In genomic region chr2:230793573-230794359, GRCh38 we compare ENCODE assay signal across 8 cellular contexts.
DNase-seq lines count a peak whose midpoint lies in the region; ATAC-seq, FAIRE-seq and TF ChIP-seq lines count a peak whose summit lies in the region.

No MANE protein-coding gene starts in this region.

- H3K27me3 Mint-ChIP-seq in CD14-positive monocyte (ENCODE audit: low read depth in 3 of 3), result peaks cover 0 to 3% (median 0%) of the 10 kb centered on the region in 3 donors

- H3K27me3 ChIP-seq in ascending aorta (no peaks in the 10 kb centered on the region), keratinocyte (ENCODE audit: control insufficient read depth, extremely low read depth, insufficient read depth, low read length) (no peaks in the 10 kb centered on the region)

- peak overlapping the region; percentile 35 to 75 for H3K4me3 Mint-ChIP-seq in CD14-positive monocyte

- DNase-seq in CD14-positive monocyte (ENCODE audit: low spot score), result peak; percentile 88
- peak; percentile 65 for DNase-seq in T-helper 22 cell (ENCODE audit: low read depth)
- peak; percentile 73 to 92 for DNase-seq in ascending aorta (ENCODE audit: low spot score in 2 of 2)
- DNase-seq in keratinocyte (ENCODE audit: low read depth, low spot score), result peak; percentile 94
- DNase-seq in stimulated activated CD4-positive, alpha-beta T cell treated with anti-CD3 and anti-CD28 coated beads, Interleukin-1b, Interleukin-23, amount 100 ng/mL, for 24 hours (ENCODE audit: low read depth in 4 of 4, low spot score in 1 of 4), result peak in 3 of 4 experiments; percentile 35 to 59 (median 40)
- DNase-seq in NCI-H2227 (lab: John Stamatoyannopoulos, UW; ENCODE audit: unreplicated experiment), result no peak

- no peaks in the 10 kb centered on the region for H3K9me1 ChIP-seq in keratinocyte (ENCODE audit: control insufficient read depth, extremely low read depth, insufficient read depth, low read length)

- H3K36me3 Mint-ChIP-seq in CD14-positive monocyte, result peaks cover 50 to 53% of the 10 kb centered on the region in 2 donors

- no peak overlapping the region for H2AFZ ChIP-seq in keratinocyte (ENCODE audit: control insufficient read depth, low read length)

- peaks cover 59% of the 10 kb centered on the region for H3K79me2 ChIP-seq in keratinocyte (ENCODE audit: control insufficient read depth, insufficient read depth, low read length)

- H3K4me2 ChIP-seq in keratinocyte (ENCODE audit: control insufficient read depth, extremely low read depth, insufficient read depth, low read depth, low read length), result peak overlapping the region; percentile 70

- H3K9ac ChIP-seq in keratinocyte (ENCODE audit: control insufficient read depth, extremely low read depth, insufficient read depth, low read length), result peak overlapping the region; percentile 68

- intact Hi-C loops in CD14-positive monocyte (cut with micrococcal nuclease) (loop anchor here (5.0 to 10.0 kb wide), 3 partner anchors 81 to 129 kb away; partner anchors contain the start of gene CAB39 (in 2 of the 2)), ascending aorta (cut with DNase I) (loop anchor here (1.0 to 5.0 kb wide), 3 partner anchors 19 to 80 kb away; no protein-coding TSS in a partner anchor)

- peak overlapping the region; percentile 94 to 98 (median 97) for H3K27ac Mint-ChIP-seq in CD14-positive monocyte

- peaks cover 0 to 6% (median 3%) of the 10 kb centered on the region in 7 donors for H3K9me3 Mint-ChIP-seq in CD14-positive monocyte

- H3K4me3 ChIP-seq in ascending aorta (no peak overlapping the region), keratinocyte (ENCODE audit: control insufficient read depth in 2 of 3, extremely low read depth in 1 of 3, insufficient read depth in 2 of 3, low read depth in 1 of 3, low read length in 3 of 3) (peak overlapping the region in 1 of 3 experiments; percentile 41)

- peaks cover 57% of the 10 kb centered on the region for H3K4me1 Mint-ChIP-seq in CD14-positive monocyte

- TF ChIP-seq CTCF in CD14-positive monocyte (IDR thresholded peaks at IDR 0.05) (no peak), ascending aorta (IDR thresholded peaks at IDR 0.05) (no peak), keratinocyte (optimal IDR thresholded peaks at IDR 0.05 in 1 of 3, IDR thresholded peaks at IDR 0.05 in 1 of 3, conservative IDR thresholded peaks at IDR 0.05 in 1 of 3; ENCODE audit: extremely low read depth in 1 of 3, insufficient read depth in 2 of 3, low read length in 3 of 3) (no peak)

- ATAC-seq in HG02870 (IDR thresholded peaks at IDR 0.05; ENCODE audit: unreplicated experiment) (peak; percentile 56), HG03135 (IDR thresholded peaks at IDR 0.05; ENCODE audit: unreplicated experiment) (no peak)

- H3K27ac ChIP-seq in ascending aorta (peak overlapping the region; percentile 71 to 89), keratinocyte (ENCODE audit: control insufficient read depth, insufficient read depth, low read length) (peak overlapping the region; percentile 97)

- H3K4me1 ChIP-seq in ascending aorta (peaks cover 14 to 28% of the 10 kb centered on the region in 2 donors), keratinocyte (ENCODE audit: control insufficient read depth, extremely low read depth, insufficient read depth, low read length) (peaks cover 40% of the 10 kb centered on the region)

- dilution Hi-C loops in keratinocyte (cut with MboI; ENCODE audit: extremely low pct_ligation_motif_present, low sequenced_read_pairs), result no loop called here

- no peaks in the 10 kb centered on the region for H4K20me1 ChIP-seq in keratinocyte (ENCODE audit: control insufficient read depth, extremely low read depth, insufficient read depth, low read length)

- H3K9me3 ChIP-seq in ascending aorta (peaks cover 3 to 8% of the 10 kb centered on the region in 2 donors), keratinocyte (ENCODE audit: control insufficient read depth, low read depth, low read length) (peaks cover 9% of the 10 kb centered on the region)

- peaks cover 0 to 13% of the 10 kb centered on the region in 2 donors for H3K36me3 ChIP-seq in ascending aorta
- H3K36me3 ChIP-seq in keratinocyte (ENCODE audit: control insufficient read depth in 2 of 2, extremely low read depth in 1 of 2, insufficient read depth in 2 of 2, low read length in 2 of 2), result peaks cover 17 to 44% of the 10 kb centered on the region in 2 experiments

- FAIRE-seq in keratinocyte (lab: Jason Lieb, UNC), result peak; percentile 100
